In genomic region chr9:20407013-20407412, GRCh38 we compare ENCODE assay signal across 20 cellular contexts.
DNase-seq lines count a peak whose midpoint lies in the region; ATAC-seq and TF ChIP-seq lines count a peak whose summit lies in the region.
"Had no signal": no experiment of that assay in that cellular context is flagged by ENCODE, and none has a peak within 500 bp of the region (broad histone marks: within the 10 kb centered on the region; RNA-seq: fewer than 3 reads in every experiment).

No MANE protein-coding gene starts in this region.

- H4K20me1 ChIP-seq in IMR-90 (ENCODE audit: insufficient read depth, low read length): no peaks in the 10 kb centered on the region
- H4K20me1 ChIP-seq: BLaER1 treated with 17β-estradiol and CSF1 and Interleukin-3, amounts not matched to agents 10 nM and 100 nM had no signal

- H3K14ac ChIP-seq in IMR-90 (replicated peaks; ENCODE audit: low read depth, low read length): no peak overlapping the region

- H3K27me3 ChIP-seq in IMR-90 (ENCODE audit: control insufficient read depth, insufficient read depth, low read length): no peaks in the 10 kb centered on the region
- no peaks in the 10 kb centered on the region for H3K27me3 ChIP-seq in brain microvascular endothelial cell (replicated peaks)
- no peaks in the 10 kb centered on the region for H3K27me3 ChIP-seq in effector memory CD4-positive, alpha-beta T cell (replicated peaks; ENCODE audit: control insufficient read depth, insufficient read depth, low read length, poor library complexity, severe bottlenecking)
- H3K27me3 ChIP-seq: BLaER1 treated with 17β-estradiol and CSF1 and Interleukin-3, amounts not matched to agents 10 nM and 100 nM; ovary; vagina had no signal

- H3K56ac ChIP-seq in IMR-90 (ENCODE audit: extremely low read depth, insufficient read depth, low read length): no peak overlapping the region

- H2AFZ ChIP-seq in IMR-90 (replicated peaks; ENCODE audit: low read length, poor library complexity): no peak overlapping the region

- H2AK5ac ChIP-seq in IMR-90 (ENCODE audit: low read depth, low read length): no peak overlapping the region

- H3K9me1 ChIP-seq in IMR-90 (ENCODE audit: insufficient read depth, low read length): peaks cover 4% of the 10 kb centered on the region; the same call in 1 of the 2 replicates

- intact Hi-C loops in IMR-90 (cut with micrococcal nuclease): no loop called here

- H3K79me1 ChIP-seq in IMR-90 (ENCODE audit: low read depth in 1 of 2, low read length in 2 of 2): peaks cover 0 to 3% of the 10 kb centered on the region in 2 experiments; a peak in 1 of 4 replicates

- H4K5ac ChIP-seq in IMR-90 (ENCODE audit: low read depth, low read length): no peak overlapping the region

- peak; percentile 12 for TF ChIP-seq CTCF in AG09309 (IDR thresholded peaks at IDR 0.05; ENCODE audit: control insufficient read depth, insufficient read depth, low read depth, low read length, missing control alignments)
- peak; percentile 11; the same call in 1 of the 2 replicates for TF ChIP-seq CTCF in IMR-90 (conservative IDR thresholded peaks at IDR 0.05; ENCODE audit: low read depth, low read length)
- TF ChIP-seq CTCF in brain microvascular endothelial cell (IDR thresholded peaks at IDR 0.05; ENCODE audit: low read depth, low read length, missing control alignments): peak; percentile 21

- H4K8ac ChIP-seq in IMR-90 (ENCODE audit: low read depth in 2 of 2, low read length in 2 of 2): no peak overlapping the region

- DNase-seq in AG09309 (ENCODE audit: low read depth) (no peak), IMR-90 (no peak), brain microvascular endothelial cell (no peak), iris pigment epithelial cell (ENCODE audit: low read depth) (peak; percentile 10), NCI-H345 treated with DMSO at 0.1 percent for 48 hours (lab: John Stamatoyannopoulos, UW; ENCODE audit: unreplicated experiment) (no peak)
- no peak for DNase-seq in activated T-cell treated with anti-CD3 and anti-CD28 coated beads, Interleukin-2, amount 50 U/mL, for 72 hours
- DNase-seq in effector memory CD4-positive, alpha-beta T cell: no peak
- DNase-seq: kidney, MV-4-11, NCI-H1694, NCI-H446 treated with DMSO at 0.1 percent for 48 hours, ovary, right cardiac atrium, substantia nigra, T1000 had no signal

- H2BK15ac ChIP-seq in IMR-90 (ENCODE audit: low read depth, low read length): no peak overlapping the region

- H3K18ac ChIP-seq in IMR-90 (ENCODE audit: low read depth, low read length): no peak overlapping the region

- ATAC-seq in IMR-90 (ENCODE audit: low read depth): no peak
- ATAC-seq in activated T-cell treated with anti-CD3 and anti-CD28 coated beads, Interleukin-2, amount 50 U/mL, for 72 hours (replicated peaks in 1 of 2): no peak
- no peak for ATAC-seq in HG02571 (IDR thresholded peaks at IDR 0.05; ENCODE audit: unreplicated experiment)
- ATAC-seq: activated CD4-positive, CD25-positive, alpha-beta regulatory T cell treated with anti-CD3 and anti-CD28 coated beads, Interleukin-2, amount 50 U/mL, for 24 hours; right cardiac atrium had no signal

- no peak overlapping the region for H3K27ac Mint-ChIP-seq in activated T-cell treated with anti-CD3 and anti-CD28 coated beads, Interleukin-2, amount 50 U/mL, for 72 hours
- H3K27ac Mint-ChIP-seq: activated naive CD8-positive, alpha-beta T cell had no signal

- no peak overlapping the region for H3K23ac ChIP-seq in IMR-90 (ENCODE audit: low read depth, low read length)

- H3K4me1 Mint-ChIP-seq in activated T-cell treated with anti-CD3 and anti-CD28 coated beads, Interleukin-2, amount 50 U/mL, for 72 hours (ENCODE audit: low read depth): peaks cover 47% of the 10 kb centered on the region

- no peak overlapping the region for H3K4me3 ChIP-seq in AG09309 (ENCODE audit: control insufficient read depth, low read depth, low read length)
- no peak overlapping the region for H3K4me3 ChIP-seq in IMR-90 (ENCODE audit: insufficient read depth, low read depth, low read length)
- no peak overlapping the region for H3K4me3 ChIP-seq in brain microvascular endothelial cell (ENCODE audit: low read depth, low read length)
- no peak overlapping the region for H3K4me3 ChIP-seq in effector memory CD4-positive, alpha-beta T cell (ENCODE audit: insufficient read depth, low read depth, low read length, poor library complexity, severe bottlenecking)
- H3K4me3 ChIP-seq: BLaER1 treated with 17β-estradiol and CSF1 and Interleukin-3, amounts not matched to agents 10 nM and 100 nM; ovary; vagina had no signal

- TF ChIP-seq RAD21 in IMR-90 (IDR thresholded peaks at IDR 0.05; ENCODE audit: low read length): no peak

- no peak overlapping the region for H3K4me3 Mint-ChIP-seq in activated T-cell treated with anti-CD3 and anti-CD28 coated beads, Interleukin-2, amount 50 U/mL, for 72 hours
- H3K4me3 Mint-ChIP-seq: activated naive CD8-positive, alpha-beta T cell had no signal

- H3K4me1 ChIP-seq in IMR-90 (ENCODE audit: control insufficient read depth, insufficient read depth, low read length): no peaks in the 10 kb centered on the region
- no peaks in the 10 kb centered on the region for H3K4me1 ChIP-seq in effector memory CD4-positive, alpha-beta T cell (ENCODE audit: control insufficient read depth, insufficient read depth, low read length, poor library complexity, severe bottlenecking)
- H3K4me1 ChIP-seq: BLaER1 treated with 17β-estradiol and CSF1 and Interleukin-3, amounts not matched to agents 10 nM and 100 nM had no signal

- H3K9ac ChIP-seq in IMR-90 (ENCODE audit: low read depth, low read length): no peak overlapping the region
- H3K9ac ChIP-seq: BLaER1 treated with 17β-estradiol and CSF1 and Interleukin-3, amounts not matched to agents 10 nM and 100 nM had no signal

- POLR2A ChIA-PET in IMR-90 (lab: Charles Lee; ENCODE audit: unreplicated experiment): no interaction called here

- no peaks in the 10 kb centered on the region for H3K36me3 ChIP-seq in IMR-90 (ENCODE audit: control insufficient read depth, insufficient read depth, low read length)
- no peaks in the 10 kb centered on the region for H3K36me3 ChIP-seq in brain microvascular endothelial cell (replicated peaks)
- no peaks in the 10 kb centered on the region for H3K36me3 ChIP-seq in effector memory CD4-positive, alpha-beta T cell (ENCODE audit: control insufficient read depth, insufficient read depth, low read length)
- H3K36me3 ChIP-seq: BLaER1 treated with 17β-estradiol and CSF1 and Interleukin-3, amounts not matched to agents 10 nM and 100 nM; ovary; vagina had no signal

- H3K27ac ChIP-seq in IMR-90 (ENCODE audit: insufficient read depth, low read length) (no peak overlapping the region), brain microvascular endothelial cell (no peak overlapping the region)
- no peak overlapping the region for H3K27ac ChIP-seq in effector memory CD4-positive, alpha-beta T cell (ENCODE audit: insufficient read depth, low read length, poor library complexity, severe bottlenecking)
- H3K27ac ChIP-seq: BLaER1 treated with 17β-estradiol and CSF1 and Interleukin-3, amounts not matched to agents 10 nM and 100 nM; ovary; vagina had no signal

- no TSS peak for BruUV-seq in IMR-90 (replicated peaks; lab: Mats Ljungman, UMichigan)

- H2AK9ac ChIP-seq in IMR-90 (replicated peaks; ENCODE audit: low read depth, low read length, poor library complexity): no peak overlapping the region

- dilution Hi-C loops in IMR-90 (cut with HindIII; ENCODE audit: low sequenced_read_pairs, unreplicated experiment): no loop called here

- CTCF ChIA-PET in IMR-90 (lab: Yijun Ruan, JAX): interaction anchor here (1.0 kb wide), 2 partner anchors 17 to 23 kb away, joined by 3 to 7 read pairs; no protein-coding TSS in a partner anchor

- H2BK20ac ChIP-seq in IMR-90 (ENCODE audit: low read depth, low read length): no peak overlapping the region

- H4K91ac ChIP-seq in IMR-90 (ENCODE audit: insufficient read depth, low read depth, low read length): no peak overlapping the region

- in situ Hi-C loops in IMR-90 (cut with MboI; ENCODE audit: low sequenced_read_pairs): no loop called here
- in situ Hi-C loops in brain microvascular endothelial cell (cut with HindIII; ENCODE audit: low pct_ligation_motif_present, low sequenced_read_pairs): no loop called here

- H3K36me3 Mint-ChIP-seq in activated T-cell treated with anti-CD3 and anti-CD28 coated beads, Interleukin-2, amount 50 U/mL, for 72 hours (ENCODE audit: insufficient read depth in 2 of 2): peaks cover 0 to 1% of the 10 kb centered on the region in 2 donors

- no peak overlapping the region for H3K4ac ChIP-seq in IMR-90 (ENCODE audit: low read depth, low read length)

- H2BK120ac ChIP-seq in IMR-90 (ENCODE audit: low read depth, low read length): no peak overlapping the region

- TF ChIP-seq POLR2A in IMR-90 (IDR thresholded peaks at IDR 0.05; ENCODE audit: low read depth, low read length): no peak

- no peaks in the 10 kb centered on the region for H3K9me3 ChIP-seq in IMR-90 (ENCODE audit: control insufficient read depth, insufficient read depth, low read length)
- no peaks in the 10 kb centered on the region for H3K9me3 ChIP-seq in effector memory CD4-positive, alpha-beta T cell (ENCODE audit: control insufficient read depth, low read length)
- H3K9me3 ChIP-seq: BLaER1 treated with 17β-estradiol and CSF1 and Interleukin-3, amounts not matched to agents 10 nM and 100 nM; ovary; vagina had no signal

- H3K27me3 Mint-ChIP-seq in activated T-cell treated with anti-CD3 and anti-CD28 coated beads, Interleukin-2, amount 50 U/mL, for 72 hours (ENCODE audit: low read depth): no peaks in the 10 kb centered on the region
- H3K27me3 Mint-ChIP-seq: activated naive CD8-positive, alpha-beta T cell had no signal

- H2BK5ac ChIP-seq in IMR-90 (ENCODE audit: low read depth, low read length, poor library complexity, severe bottlenecking): no peak overlapping the region

- peaks cover 0 to 2% of the 10 kb centered on the region in 2 donors for H3K9me3 Mint-ChIP-seq in activated T-cell treated with anti-CD3 and anti-CD28 coated beads, Interleukin-2, amount 50 U/mL, for 72 hours

- H3K4me2 ChIP-seq in IMR-90 (ENCODE audit: low read depth, low read length): no peak overlapping the region
- H3K4me2 ChIP-seq: BLaER1 treated with 17β-estradiol and CSF1 and Interleukin-3, amounts not matched to agents 10 nM and 100 nM had no signal

TF ChIP-seq in IMR-90, 13 proteins besides CTCF, POLR2A, EP300 and RAD21 (continues in another document):
- TF ChIP-seq BHLHE40 (IDR thresholded peaks at IDR 0.05; ENCODE audit: low read depth, low read length): no peak
- TF ChIP-seq RFX5 (IDR thresholded peaks at IDR 0.05; ENCODE audit: low read depth, low read length): no peak
- no peak for TF ChIP-seq NFE2L2 (IDR thresholded peaks at IDR 0.05; ENCODE audit: low read depth, low read length)
- TF ChIP-seq MAFK (IDR thresholded peaks at IDR 0.05; ENCODE audit: low read depth, low read length): no peak
- no peak for TF ChIP-seq MXI1 (IDR thresholded peaks at IDR 0.05; ENCODE audit: borderline replicate concordance, low read depth, low read length)
- TF ChIP-seq MAZ (IDR thresholded peaks at IDR 0.05; ENCODE audit: borderline replicate concordance, low read depth, low read length): no peak
- no peak for TF ChIP-seq FOS (IDR thresholded peaks at IDR 0.05; ENCODE audit: low read depth, low read length)
- TF ChIP-seq SMC3 (IDR thresholded peaks at IDR 0.05; ENCODE audit: low read depth, low read length): no peak
